Comparison of ENCODE assay signal across 9 cellular contexts in genomic region chr15:67146875-67147381, GRCh38.
DNase-seq lines count a peak whose midpoint lies in the region; ATAC-seq lines count a peak whose summit lies in the region.
"Had no signal": no experiment of that assay in that cellular context is flagged by ENCODE, and none has a peak within 500 bp of the region (broad histone marks: within the 10 kb centered on the region; RNA-seq: fewer than 3 reads in every experiment).

No MANE protein-coding gene starts in this region.

- peaks cover 0 to 36% (median 9%) of the 10 kb centered on the region in 11 experiments; a peak in 12 of 22 replicates for H3K36me3 ChIP-seq in BLaER1 treated with 17β-estradiol and CSF1 and Interleukin-3, amounts not matched to agents 10 nM and 100 nM

- peak overlapping the region; percentile 79 to 90 (median 85) for H3K4me2 ChIP-seq in BLaER1 treated with 17β-estradiol and CSF1 and Interleukin-3, amounts not matched to agents 10 nM and 100 nM

- peak overlapping the region; percentile 43 to 74 (median 68); a peak in 21 of 22 replicates for H3K9ac ChIP-seq in BLaER1 treated with 17β-estradiol and CSF1 and Interleukin-3, amounts not matched to agents 10 nM and 100 nM

- H3K4me3 ChIP-seq in BLaER1 treated with 17β-estradiol and CSF1 and Interleukin-3, amounts not matched to agents 10 nM and 100 nM = peak overlapping the region in 4 of 10 experiments; percentile 4 to 28 (median 19); a peak in 3 of 20 replicates
- H3K4me3 ChIP-seq: GM12878 had no signal

- DNase-seq in NCI-H526 treated with DMSO at 0.1 percent for 48 hours (lab: John Stamatoyannopoulos, UW) (peak; percentile 13), astrocyte of the hippocampus (ENCODE audit: low read depth, low spot score) (peak; percentile 87), left kidney (ENCODE audit: low read depth, low spot score) (peak; percentile 47), NCI-H82 treated with DMSO at 0.1 percent for 48 hours (lab: John Stamatoyannopoulos, UW; ENCODE audit: unreplicated experiment) (no peak)
- peak; percentile 22 for DNase-seq in stimulated activated CD4-positive, alpha-beta T cell treated with anti-CD3 and anti-CD28 coated beads, Interleukin-4, amount 100 ng/mL, for 4 hours

- H4K20me1 ChIP-seq in BLaER1 treated with 17β-estradiol and CSF1 and Interleukin-3, amounts not matched to agents 10 nM and 100 nM = peaks cover 90 to 100% (median 99%) of the 10 kb centered on the region in 11 experiments

- H3K9me3 ChIP-seq in BLaER1 treated with 17β-estradiol and CSF1 and Interleukin-3, amounts not matched to agents 10 nM and 100 nM (replicated peaks in 1 of 11) = no peaks in the 10 kb centered on the region

- no peaks in the 10 kb centered on the region for H3K27me3 ChIP-seq in BLaER1 treated with 17β-estradiol and CSF1 and Interleukin-3, amounts not matched to agents 10 nM and 100 nM

- peak overlapping the region; percentile 50 to 83 (median 78); a peak in 21 of 22 replicates for H3K27ac ChIP-seq in BLaER1 treated with 17β-estradiol and CSF1 and Interleukin-3, amounts not matched to agents 10 nM and 100 nM

- ATAC-seq in HG03378 (IDR thresholded peaks at IDR 0.05; ENCODE audit: unreplicated experiment) (no peak), HG02571 (IDR thresholded peaks at IDR 0.05; ENCODE audit: unreplicated experiment) (no peak)
- ATAC-seq: GM12878 had no signal

- H3K4me1 ChIP-seq in BLaER1 treated with 17β-estradiol and CSF1 and Interleukin-3, amounts not matched to agents 10 nM and 100 nM = peaks cover 84 to 100% (median 97%) of the 10 kb centered on the region in 10 experiments
